1 cellular context compared by ENCODE assay signal in genomic region chr7:95398155-95398940, GRCh38.
A peak's percentile ranks its signal among the peaks of the same experiment; 100 is the strongest.
TF ChIP-seq lines count a peak whose summit lies in the region.

No MANE protein-coding gene starts in this region.

TF ChIP-seq in liver, 16 proteins besides CTCF, POLR2A, EP300 and RAD21 (continued from another document):
- no peak for TF ChIP-seq ATF3 (IDR thresholded peaks at IDR 0.05)
- TF ChIP-seq SP1 (IDR thresholded peaks at IDR 0.05), result no peak
- TF ChIP-seq NR2F2 (IDR thresholded peaks at IDR 0.05), result no peak
- peak; percentile 31 to 32 for TF ChIP-seq HNF4A (conservative IDR thresholded peaks at IDR 0.05)
- TF ChIP-seq FOXA2 (IDR thresholded peaks at IDR 0.05), result no peak
